ENCODE assay signal across 10 cellular contexts in genomic region chr17:75679706-75680201, GRCh38. TPM values are rescaled to one million over a fixed set of nuclear protein-coding genes. Genes with fewer than 3 reads are reported as not detected.
DNase-seq lines count a peak whose midpoint lies in the region; ATAC-seq and TF ChIP-seq lines count a peak whose summit lies in the region.
"Had no signal": no experiment of that assay in that cellular context is flagged by ENCODE, and none has a peak within 500 bp of the region (broad histone marks: within the 10 kb centered on the region; RNA-seq: fewer than 3 reads in every experiment).

No MANE protein-coding gene starts in this region.

- H3K9me3 ChIP-seq in breast epithelium = no peaks in the 10 kb centered on the region
- no peaks in the 10 kb centered on the region for H3K9me3 ChIP-seq in thyroid gland

- no peaks in the 10 kb centered on the region for H3K27me3 ChIP-seq in breast epithelium
- no peaks in the 10 kb centered on the region for H3K27me3 ChIP-seq in thyroid gland

- intact Hi-C loops in breast epithelium (cut with DNase I; ENCODE audit: low total_unique reads) = loop anchor here (2.0 kb wide), 1 partner anchor 69 kb away; no protein-coding TSS in a partner anchor
- intact Hi-C loops in thyroid gland (cut with DNase I) = loop anchor here (2.0 kb wide), 1 partner anchor 69 kb away; no protein-coding TSS in a partner anchor

- TF ChIP-seq POLR2A in breast epithelium (IDR thresholded peaks at IDR 0.05) (no peak), thyroid gland (IDR thresholded peaks at IDR 0.05) (no peak)

- WGBS in thyroid gland, 2 donors = 53 to 71% methylated on average over 11 of the region's 11 CpGs

- peak; percentile 33 for DNase-seq in NCI-H2196 (lab: John Stamatoyannopoulos, UW; ENCODE audit: unreplicated experiment)
- DNase-seq in NCI-H2196 treated with DMSO at 0.1 percent for 48 hours (lab: John Stamatoyannopoulos, UW; ENCODE audit: unreplicated experiment) = no peak
- DNase-seq in breast epithelium (ENCODE audit: low spot score in 2 of 2) = peak in 1 of 2 donors; percentile 82
- DNase-seq in left lobe of liver (ENCODE audit: low spot score) = no peak
- peak; percentile 13 to 32 for DNase-seq in thyroid gland
- no peak for DNase-seq in NCI-H1092 treated with DMSO at 0.1 percent for 48 hours (lab: John Stamatoyannopoulos, UW)
- DNase-seq in T-helper 9 cell = no peak
- DNase-seq: activated CD4-positive, alpha-beta T cell treated with anti-CD3 and anti-CD28 coated beads, Interleukin-2, amount 10 ng/mL, durations not matched to agents 24 days and 14 days; NCI-H1436 had no signal

- TF ChIP-seq CTCF in breast epithelium (IDR thresholded peaks at IDR 0.05) = peak in 2 of 3 donors; percentile 51 to 75
- peak in 4 of 6 experiments; percentile 11 to 35 (median 24) for TF ChIP-seq CTCF in thyroid gland (IDR thresholded peaks at IDR 0.05)

- H3K36me3 ChIP-seq in breast epithelium (no peaks in the 10 kb centered on the region), thyroid gland (peaks cover 0 to 6% of the 10 kb centered on the region in 2 donors)

- H3K4me3 ChIP-seq in breast epithelium (no peak overlapping the region), thyroid gland (replicated peaks in 1 of 3) (no peak overlapping the region)

- ATAC-seq in left lobe of liver (peak; percentile 68), HG03095 (IDR thresholded peaks at IDR 0.05; ENCODE audit: unreplicated experiment) (no peak)

- H3K4me1 ChIP-seq in breast epithelium = peaks cover 6 to 9% of the 10 kb centered on the region in 2 donors
- H3K4me1 ChIP-seq in thyroid gland = peaks cover 0 to 21% of the 10 kb centered on the region in 2 donors

- peak overlapping the region; percentile 84 to 85 for H3K27ac ChIP-seq in breast epithelium
- H3K27ac ChIP-seq in thyroid gland = peak overlapping the region in 2 of 3 donors; percentile 49 to 59

RNA-seq across cellular contexts. Expression of gene SAP30BP, which starts 12.6 kb away (rescaled TPM):
- total RNA-seq in breast epithelium (10 to 100 TPM; 68.3 to 89.5 (median 86.1) TPM), left lobe of liver (31.6 TPM), thyroid gland (10 to 100 TPM; 52.5 to 83.6 (median 72.7) TPM)

RNA-seq across cellular contexts. Expression of gene RECQL5, which starts 12.8 kb away (rescaled TPM):
- 10 to 100 TPM; 10.7 to 22.8 (median 14.1) TPM for total RNA-seq in breast epithelium
- 26.0 TPM for total RNA-seq in left lobe of liver
- 10 to 100 TPM; 41.9 to 91.8 (median 70.1) TPM for total RNA-seq in thyroid gland

RNA-seq across cellular contexts. Expression of gene ITGB4, which starts 41.5 kb away (rescaled TPM):
- 100 to 1,000 TPM in 1 of 3 donors, 10 to 100 TPM in 1, 1 to 10 TPM in 1; 9.8 to 125 (median 67.2) TPM for total RNA-seq in breast epithelium
- total RNA-seq in left lobe of liver = 2.6 TPM
- 10 to 100 TPM; 19.7 to 27.3 (median 23.1) TPM for total RNA-seq in thyroid gland

RNA-seq across cellular contexts. Expression of gene SMIM5, which starts 46.5 kb away (rescaled TPM):
- total RNA-seq in breast epithelium (1 to 10 TPM in 1 of 3 donors, under 1 TPM in 2; 0.29 to 2.6 (median 0.48) TPM), left lobe of liver (0.13 TPM), thyroid gland (10 to 100 TPM in 2 of 4 donors, 1 to 10 TPM in 2; 2.3 to 13.6 (median 7.9) TPM)

Comparison
In these comparisons a context has a peak if more than half of its experiments do, and no peak if none do; other contexts are left out.
1. DNase-seq: peak in NCI-H2196 (single experiment) and thyroid gland (2 of 2); none in NCI-H2196 treated with DMSO at 0.1 percent for 48 hours (single experiment), left lobe of liver (single experiment), NCI-H1092 treated with DMSO at 0.1 percent for 48 hours (single experiment) and T-helper 9 cell (single experiment).